Comparison of ENCODE assay signal across 1 cellular context in genomic region chr5:73519531-73520283, GRCh38.
TF ChIP-seq lines count a peak whose summit lies in the region.

No MANE protein-coding gene starts in this region.

TF ChIP-seq in K562, 482 proteins besides CTCF, POLR2A, EP300 and RAD21 (continued from another document and continues in another):
- TF ChIP-seq, protein P1, sequence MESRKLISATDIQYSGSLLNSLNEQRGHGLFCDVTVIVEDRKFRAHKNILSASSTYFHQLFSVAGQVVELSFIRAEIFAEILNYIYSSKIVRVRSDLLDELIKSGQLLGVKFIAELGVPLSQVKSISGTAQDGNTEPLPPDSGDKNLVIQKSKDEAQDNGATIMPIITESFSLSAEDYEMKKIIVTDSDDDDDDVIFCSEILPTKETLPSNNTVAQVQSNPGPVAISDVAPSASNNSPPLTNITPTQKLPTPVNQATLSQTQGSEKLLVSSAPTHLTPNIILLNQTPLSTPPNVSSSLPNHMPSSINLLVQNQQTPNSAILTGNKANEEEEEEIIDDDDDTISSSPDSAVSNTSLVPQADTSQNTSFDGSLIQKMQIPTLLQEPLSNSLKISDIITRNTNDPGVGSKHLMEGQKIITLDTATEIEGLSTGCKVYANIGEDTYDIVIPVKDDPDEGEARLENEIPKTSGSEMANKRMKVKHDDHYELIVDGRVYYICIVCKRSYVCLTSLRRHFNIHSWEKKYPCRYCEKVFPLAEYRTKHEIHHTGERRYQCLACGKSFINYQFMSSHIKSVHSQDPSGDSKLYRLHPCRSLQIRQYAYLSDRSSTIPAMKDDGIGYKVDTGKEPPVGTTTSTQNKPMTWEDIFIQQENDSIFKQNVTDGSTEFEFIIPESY (CRISPR knock-in tag; IDR thresholded peaks at IDR 0.05) = no peak
- TF ChIP-seq ATF7 (IDR thresholded peaks at IDR 0.05) (no peak), TAF7 (tag; IDR thresholded peaks at IDR 0.05) (no peak), NFYB (IDR thresholded peaks at IDR 0.05; ENCODE audit: extremely low read depth, insufficient read length) (no peak), GTF2F1 (IDR thresholded peaks at IDR 0.05; ENCODE audit: low read depth, low read length) (no peak), JUND (IDR thresholded peaks at IDR 0.05; ENCODE audit: borderline replicate concordance, low read depth, low read length) (no peak), JUND (tag; IDR thresholded peaks at IDR 0.05; ENCODE audit: borderline replicate concordance, low read depth, low read length) (no peak), SRSF1 (IDR thresholded peaks at IDR 0.05; ENCODE audit: low read depth, low read length) (no peak), E2F3 (CRISPR knock-in tag; IDR thresholded peaks at IDR 0.05) (no peak), SMARCE1 (IDR thresholded peaks at IDR 0.05) (0 out of 2 replicates have a peak, but pooled peaks have one; percentile 39), ZBTB40 (IDR thresholded peaks at IDR 0.05) (no peak), ZBTB40 (CRISPR knock-in tag; IDR thresholded peaks at IDR 0.05) (no peak), GATA2 (CRISPR knock-in tag; IDR thresholded peaks at IDR 0.05) (no peak), CEBPG (CRISPR knock-in tag; IDR thresholded peaks at IDR 0.05) (no peak), CEBPG (tag; conservative IDR thresholded peaks at IDR 0.05 in 1 of 2, IDR thresholded peaks at IDR 0.05 in 1 of 2) (no peak), RBM22 (IDR thresholded peaks at IDR 0.05; ENCODE audit: low read depth, low read length, poor library complexity, severe bottlenecking) (no peak), RBBP5 (IDR thresholded peaks at IDR 0.05; ENCODE audit: borderline replicate concordance, insufficient read depth, low read length, poor library complexity, severe bottlenecking) (no peak), NUFIP1 (IDR thresholded peaks at IDR 0.05; ENCODE audit: partially characterized antibody) (no peak), CBX3 (IDR thresholded peaks at IDR 0.05; ENCODE audit: borderline replicate concordance in 1 of 2, low read length in 2 of 2) (no peak), CBX8 (IDR thresholded peaks at IDR 0.05; ENCODE audit: borderline replicate concordance, extremely low read depth, low read depth, low read length, poor library complexity, severe bottlenecking) (no peak), ZNF830 (CRISPR knock-in tag; IDR thresholded peaks at IDR 0.05) (no peak), E2F1 (CRISPR knock-in tag; IDR thresholded peaks at IDR 0.05) (no peak), THAP12 (CRISPR knock-in tag; IDR thresholded peaks at IDR 0.05) (no peak), PTRF (tag; IDR thresholded peaks at IDR 0.05) (no peak), NRF1 (conservative IDR thresholded peaks at IDR 0.05 in 1 of 2, IDR thresholded peaks at IDR 0.05 in 1 of 2) (peak; percentile 68 to 75), SMARCA5 (IDR thresholded peaks at IDR 0.05) (no peak), MLX (CRISPR knock-in tag; conservative IDR thresholded peaks at IDR 0.05) (no peak), CREB1 (IDR thresholded peaks at IDR 0.05) (no peak), CREB1 (CRISPR knock-in tag; IDR thresholded peaks at IDR 0.05) (no peak), ILK (tag; IDR thresholded peaks at IDR 0.05; ENCODE audit: borderline replicate concordance, low read depth) (no peak), HOXB6 (CRISPR knock-in tag; IDR thresholded peaks at IDR 0.05; ENCODE audit: borderline replicate concordance) (no peak), SIN3A (IDR thresholded peaks at IDR 0.05; ENCODE audit: borderline replicate concordance in 2 of 2, control insufficient read depth in 1 of 2, low read depth in 2 of 2, low read length in 2 of 2) (no peak), ARHGAP35 (IDR thresholded peaks at IDR 0.05; ENCODE audit: partially characterized antibody) (no peak), RCOR1 (IDR thresholded peaks at IDR 0.05; ENCODE audit: borderline replicate concordance in 1 of 2, low read depth in 2 of 2, low read length in 2 of 2) (no peak; a peak in 1 of 4 replicates), MXI1 (IDR thresholded peaks at IDR 0.05; ENCODE audit: low read depth, low read length) (no peak), ARID1B (IDR thresholded peaks at IDR 0.05) (0 out of 2 replicates have a peak, but pooled peaks have one; percentile 11), CSDE1 (IDR thresholded peaks at IDR 0.05) (no peak), ZNF175 (CRISPR knock-in tag; IDR thresholded peaks at IDR 0.05; ENCODE audit: low read depth) (no peak), TRIM24 (IDR thresholded peaks at IDR 0.05) (no peak)
- TF ChIP-seq, protein P2, sequence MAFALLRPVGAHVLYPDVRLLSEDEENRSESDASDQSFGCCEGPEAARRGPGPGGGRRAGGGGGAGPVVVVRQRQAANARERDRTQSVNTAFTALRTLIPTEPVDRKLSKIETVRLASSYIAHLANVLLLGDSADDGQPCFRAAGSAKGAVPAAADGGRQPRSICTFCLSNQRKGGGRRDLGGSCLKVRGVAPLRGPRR (CRISPR knock-in tag; IDR thresholded peaks at IDR 0.05) = no peak
- TF ChIP-seq, protein P3, sequence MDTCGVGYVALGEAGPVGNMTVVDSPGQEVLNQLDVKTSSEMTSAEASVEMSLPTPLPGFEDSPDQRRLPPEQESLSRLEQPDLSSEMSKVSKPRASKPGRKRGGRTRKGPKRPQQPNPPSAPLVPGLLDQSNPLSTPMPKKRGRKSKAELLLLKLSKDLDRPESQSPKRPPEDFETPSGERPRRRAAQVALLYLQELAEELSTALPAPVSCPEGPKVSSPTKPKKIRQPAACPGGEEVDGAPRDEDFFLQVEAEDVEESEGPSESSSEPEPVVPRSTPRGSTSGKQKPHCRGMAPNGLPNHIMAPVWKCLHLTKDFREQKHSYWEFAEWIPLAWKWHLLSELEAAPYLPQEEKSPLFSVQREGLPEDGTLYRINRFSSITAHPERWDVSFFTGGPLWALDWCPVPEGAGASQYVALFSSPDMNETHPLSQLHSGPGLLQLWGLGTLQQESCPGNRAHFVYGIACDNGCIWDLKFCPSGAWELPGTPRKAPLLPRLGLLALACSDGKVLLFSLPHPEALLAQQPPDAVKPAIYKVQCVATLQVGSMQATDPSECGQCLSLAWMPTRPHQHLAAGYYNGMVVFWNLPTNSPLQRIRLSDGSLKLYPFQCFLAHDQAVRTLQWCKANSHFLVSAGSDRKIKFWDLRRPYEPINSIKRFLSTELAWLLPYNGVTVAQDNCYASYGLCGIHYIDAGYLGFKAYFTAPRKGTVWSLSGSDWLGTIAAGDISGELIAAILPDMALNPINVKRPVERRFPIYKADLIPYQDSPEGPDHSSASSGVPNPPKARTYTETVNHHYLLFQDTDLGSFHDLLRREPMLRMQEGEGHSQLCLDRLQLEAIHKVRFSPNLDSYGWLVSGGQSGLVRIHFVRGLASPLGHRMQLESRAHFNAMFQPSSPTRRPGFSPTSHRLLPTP (IDR thresholded peaks at IDR 0.05; ENCODE audit: borderline replicate concordance, extremely low read depth, insufficient read length) = no peak
- TF ChIP-seq, protein P4, sequence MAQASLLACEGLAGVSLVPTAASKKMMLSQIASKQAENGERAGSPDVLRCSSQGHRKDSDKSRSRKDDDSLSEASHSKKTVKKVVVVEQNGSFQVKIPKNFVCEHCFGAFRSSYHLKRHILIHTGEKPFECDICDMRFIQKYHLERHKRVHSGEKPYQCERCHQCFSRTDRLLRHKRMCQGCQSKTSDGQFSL (CRISPR knock-in tag; IDR thresholded peaks at IDR 0.05) = no peak
- TF ChIP-seq, protein P4 (tag; IDR thresholded peaks at IDR 0.05) = no peak
